Comparison of ENCODE assay signal across 15 cellular contexts in the genomic region with DNA sequence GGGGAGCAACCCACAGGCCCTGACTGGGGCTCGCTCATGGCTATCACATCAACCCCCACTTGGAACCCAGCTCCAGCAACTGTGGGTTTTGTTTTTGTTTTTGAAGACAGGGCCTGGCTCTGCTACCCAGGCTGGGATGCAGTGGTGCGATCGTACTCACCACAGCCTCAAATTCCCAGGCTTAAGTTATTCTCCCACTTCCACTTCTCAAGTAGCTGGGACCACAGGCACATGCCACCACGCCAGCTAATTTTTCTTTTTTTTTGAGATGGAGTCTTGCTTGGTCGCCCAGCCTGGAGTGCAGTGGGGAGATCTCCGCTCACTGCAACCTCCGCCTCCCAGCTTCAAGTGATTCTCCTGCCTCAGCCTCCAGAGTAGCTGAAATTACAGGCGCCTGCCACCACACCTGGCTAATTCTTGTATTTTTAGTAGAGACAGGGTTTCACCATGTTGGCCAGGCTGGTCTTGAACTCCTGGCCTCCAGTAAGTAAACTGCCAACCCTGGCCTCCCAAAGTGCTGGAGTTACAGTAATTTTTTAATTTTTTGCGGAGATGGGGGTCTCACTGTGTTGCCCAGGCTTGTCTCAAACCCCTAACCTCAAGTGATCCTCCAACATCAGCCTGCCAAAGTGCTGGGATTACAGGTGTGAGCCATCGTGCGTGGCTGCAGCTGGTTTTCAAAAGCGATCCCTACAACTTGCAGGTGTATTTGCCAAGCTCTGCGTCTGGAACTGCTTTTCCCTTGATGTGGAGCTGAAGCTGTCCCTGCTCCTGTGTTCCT.
"Had no signal": no experiment of that assay in that cellular context is flagged by ENCODE, and none has a peak within 500 bp of the region (broad histone marks: within the 10 kb centered on the region; RNA-seq: fewer than 3 reads in every experiment).

No MANE protein-coding gene starts in this region.

- H3K4me1 Mint-ChIP-seq: activated CD4-positive, alpha-beta memory T cell treated with anti-CD3 and anti-CD28 coated beads, Interleukin-2, amount 10 ng/mL, durations not matched to agents 7 days and 5 days; stimulated activated memory B cell treated with anti-CD40 and anti-IgM and Interleukin-4, amounts not matched to agents 10 μg/mL and 1 μg/mL and 100 μg/mL, for 72 hours had no signal

- DNase-seq: activated CD4-positive, alpha-beta memory T cell treated with anti-CD3 and anti-CD28 coated beads, Interleukin-2, amount 10 ng/mL, durations not matched to agents 7 days and 5 days; activated CD4-positive, alpha-beta T cell treated with anti-CD3 and anti-CD28 coated beads for 36 hours; activated CD8-positive, alpha-beta memory T cell treated with anti-CD3 and anti-CD28 coated beads, Interleukin-2, amount 50 U/mL, for 4 hours; activated naive CD4-positive, alpha-beta T cell; aorta; dorsolateral prefrontal cortex; esophagus squamous epithelium; foreskin fibroblast; head of caudate nucleus; left ventricle myocardium superior; right cardiac atrium; T1000; tibial artery had no signal

- H3K4me3 ChIP-seq: dorsolateral prefrontal cortex, esophagus squamous epithelium, tibial artery had no signal

- H3K9me3 Mint-ChIP-seq: activated CD4-positive, alpha-beta memory T cell treated with anti-CD3 and anti-CD28 coated beads, Interleukin-2, amount 10 ng/mL, durations not matched to agents 7 days and 5 days; stimulated activated memory B cell treated with anti-CD40 and anti-IgM and Interleukin-4, amounts not matched to agents 10 μg/mL and 1 μg/mL and 100 μg/mL, for 72 hours had no signal

- H3K36me3 Mint-ChIP-seq: stimulated activated memory B cell treated with anti-CD40 and anti-IgM and Interleukin-4, amounts not matched to agents 10 μg/mL and 1 μg/mL and 100 μg/mL, for 72 hours had no signal

- H3K36me3 ChIP-seq: esophagus squamous epithelium, tibial artery had no signal

- ATAC-seq: activated CD4-positive, alpha-beta T cell treated with anti-CD3 and anti-CD28 coated beads for 36 hours; left ventricle myocardium superior; right cardiac atrium; stimulated activated memory B cell treated with anti-CD40 and anti-IgM and Interleukin-4, amounts not matched to agents 10 μg/mL and 1 μg/mL and 100 μg/mL, for 72 hours had no signal

- H3K27me3 ChIP-seq: esophagus squamous epithelium, tibial artery had no signal

- H3K4me3 Mint-ChIP-seq: activated CD4-positive, alpha-beta memory T cell treated with anti-CD3 and anti-CD28 coated beads, Interleukin-2, amount 10 ng/mL, durations not matched to agents 7 days and 5 days; activated CD4-positive, alpha-beta T cell treated with anti-CD3 and anti-CD28 coated beads for 36 hours; stimulated activated memory B cell treated with anti-CD40 and anti-IgM and Interleukin-4, amounts not matched to agents 10 μg/mL and 1 μg/mL and 100 μg/mL, for 72 hours had no signal

- H3K27ac ChIP-seq: dorsolateral prefrontal cortex, esophagus squamous epithelium, tibial artery, VCaP had no signal

- H3K27ac Mint-ChIP-seq: activated CD4-positive, alpha-beta memory T cell treated with anti-CD3 and anti-CD28 coated beads, Interleukin-2, amount 10 ng/mL, durations not matched to agents 7 days and 5 days; activated CD4-positive, alpha-beta T cell treated with anti-CD3 and anti-CD28 coated beads for 36 hours; stimulated activated memory B cell treated with anti-CD40 and anti-IgM and Interleukin-4, amounts not matched to agents 10 μg/mL and 1 μg/mL and 100 μg/mL, for 72 hours had no signal

- H3K9me3 ChIP-seq: esophagus squamous epithelium, tibial artery had no signal
